18 cellular contexts compared by ENCODE assay signal in the genomic region with DNA sequence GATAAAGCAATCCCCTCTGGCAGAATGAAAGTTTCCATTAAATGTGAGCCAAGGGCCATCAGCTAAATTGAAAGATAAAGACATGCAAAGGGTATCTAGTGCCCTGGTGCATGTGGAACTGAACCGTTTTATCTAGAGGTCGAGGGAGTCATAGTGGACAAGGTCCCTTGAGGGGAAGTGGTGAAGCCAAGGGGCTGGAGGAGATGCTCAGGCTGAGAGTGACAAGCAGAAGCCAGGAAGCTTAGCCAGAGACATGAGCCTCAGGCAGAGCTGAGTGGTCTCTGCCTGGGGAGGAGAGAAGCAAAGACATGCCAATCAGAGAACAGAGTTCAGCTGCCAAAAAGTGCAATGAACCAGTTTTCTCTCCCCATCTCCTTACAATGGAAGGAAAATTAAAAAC.
DNase-seq lines count a peak whose midpoint lies in the region; ATAC-seq lines count a peak whose summit lies in the region.
"Had no signal": no experiment of that assay in that cellular context is flagged by ENCODE, and none has a peak within 500 bp of the region (broad histone marks: within the 10 kb centered on the region; RNA-seq: fewer than 3 reads in every experiment).

No MANE protein-coding gene starts in this region.

- peaks cover 6% of the 10 kb centered on the region; the same call in 1 of the 2 replicates for H3K9me3 ChIP-seq in BLaER1
- H3K9me3 ChIP-seq: body of pancreas had no signal

- H3K4me1 ChIP-seq in BLaER1: peaks cover 62% of the 10 kb centered on the region

- no peaks in the 10 kb centered on the region for H3K36me3 ChIP-seq in BLaER1

- peak overlapping the region; percentile 63 for H3K4me2 ChIP-seq in BLaER1

- H3K27ac ChIP-seq in BLaER1: no peak overlapping the region

- H3K4me3 ChIP-seq in BLaER1: no peak overlapping the region
- H3K4me3 ChIP-seq: body of pancreas had no signal

- H3K9ac ChIP-seq in BLaER1: no peak overlapping the region

- ATAC-seq in GM19324 (IDR thresholded peaks at IDR 0.05; ENCODE audit: low FRiP score, unreplicated experiment) (peak; percentile 27), HG02642 (IDR thresholded peaks at IDR 0.05; ENCODE audit: poor library complexity, unreplicated experiment) (peak; percentile 52), HG03196 (IDR thresholded peaks at IDR 0.05; ENCODE audit: unreplicated experiment) (peak; percentile 40)
- ATAC-seq: esophagus mucosa had no signal

- DNase-seq in activated T-cell treated with anti-CD3 and anti-CD28 coated beads, Interleukin-2, amount 50 U/mL, for 48 hours: no peak
- DNase-seq in NCI-H187 (lab: John Stamatoyannopoulos, UW) (no peak), cerebellar nuclear complex (lab: John Stamatoyannopoulos, UW) (no peak), T-helper 2 cell (no peak)
- DNase-seq: 8988T; activated CD8-positive, alpha-beta memory T cell treated with anti-CD3 and anti-CD28 coated beads, Interleukin-2, amount 50 U/mL, for 4 hours; activated naive CD4-positive, alpha-beta T cell treated with anti-CD3 and anti-CD28 coated beads for 36 hours; CD4-positive, CD25-positive, alpha-beta regulatory T cell; dermis blood vessel endothelial cell; DND-41; glutamatergic neuron; T-helper 1 cell had no signal

- no peaks in the 10 kb centered on the region for H3K27me3 ChIP-seq in BLaER1
- H3K27me3 ChIP-seq: body of pancreas had no signal

- no peaks in the 10 kb centered on the region for H4K20me1 ChIP-seq in BLaER1
